Comparison of ENCODE assay signal across 22 cellular contexts in genomic region chr16:51110618-51111234, GRCh38. TPM values are rescaled to one million over a fixed set of nuclear protein-coding genes. Genes with fewer than 3 reads are reported as not detected.
"Had no signal": no experiment of that assay in that cellular context is flagged by ENCODE, and none has a peak within 500 bp of the region (broad histone marks: within the 10 kb centered on the region; RNA-seq: fewer than 3 reads in every experiment).

No MANE protein-coding gene starts in this region.

- DNase-seq: left ventricle myocardium superior; lower lobe of right lung; mammary epithelial cell; mesenchymal stem cell; naive thymus-derived CD8-positive, alpha-beta T cell; ovary; stimulated activated CD4-positive, alpha-beta T cell treated with anti-CD3 and anti-CD28 coated beads, Interleukin-1b, Interleukin-23, amount 100 ng/mL, for 48 hours; stimulated activated CD4-positive, alpha-beta T cell treated with anti-CD3 and anti-CD28 coated beads, Interleukin-2, amount 100 ng/mL, for 48 hours; stimulated activated CD4-positive, alpha-beta T cell treated with anti-CD3 and anti-CD28 coated beads, Interleukin-4, amount 100 ng/mL, for 4 hours; stimulated activated CD8-positive, alpha-beta memory T cell treated with anti-CD3 and anti-CD28 coated beads, Interleukin-4, amount 100 ng/mL, for 48 hours; stimulated activated naive CD4-positive, alpha-beta T cell treated with Interleukin-2 at 50 U/mL for 16 hours; stimulated activated naive CD8-positive, alpha-beta T cell treated with anti-CD3 and anti-CD28 coated beads, Interleukin-15, amount 100 ng/mL, for 72 hours; substantia nigra had no signal

- H3K27ac ChIP-seq: lower lobe of right lung, ovary, right atrium auricular region, tibial nerve, vagina had no signal

- H3K9me3 Mint-ChIP-seq: type B pancreatic cell had no signal

- ATAC-seq: left ventricle myocardium superior; lower lobe of right lung; naive thymus-derived CD8-positive, alpha-beta T cell; sciatic nerve; stimulated activated memory B cell treated with anti-CD40 and anti-IgM and Interleukin-4, amounts not matched to agents 10 μg/mL and 1 μg/mL and 100 μg/mL, for 72 hours; stimulated activated naive CD8-positive, alpha-beta T cell treated with anti-CD3 and anti-CD28 coated beads, Interleukin-15, amount 100 ng/mL, for 72 hours had no signal

- H3K27ac Mint-ChIP-seq: naive thymus-derived CD8-positive, alpha-beta T cell; progenitor cell of endocrine pancreas; stimulated activated memory B cell treated with anti-CD40 and anti-IgM and Interleukin-4, amounts not matched to agents 10 μg/mL and 1 μg/mL and 100 μg/mL, for 72 hours; stimulated activated naive CD8-positive, alpha-beta T cell treated with anti-CD3 and anti-CD28 coated beads, Interleukin-15, amount 100 ng/mL, for 72 hours; type B pancreatic cell had no signal

- H3K9me3 ChIP-seq: lower lobe of right lung, ovary, right atrium auricular region, vagina had no signal

- H3K4me3 Mint-ChIP-seq: naive thymus-derived CD8-positive, alpha-beta T cell; stimulated activated memory B cell treated with anti-CD40 and anti-IgM and Interleukin-4, amounts not matched to agents 10 μg/mL and 1 μg/mL and 100 μg/mL, for 72 hours; stimulated activated naive CD8-positive, alpha-beta T cell treated with anti-CD3 and anti-CD28 coated beads, Interleukin-15, amount 100 ng/mL, for 72 hours; type B pancreatic cell had no signal

- H3K4me3 ChIP-seq: lower lobe of right lung, ovary, right atrium auricular region, smooth muscle cell, tibial nerve, vagina had no signal

- H3K4me1 Mint-ChIP-seq: naive thymus-derived CD8-positive, alpha-beta T cell; stimulated activated memory B cell treated with anti-CD40 and anti-IgM and Interleukin-4, amounts not matched to agents 10 μg/mL and 1 μg/mL and 100 μg/mL, for 72 hours had no signal

- H3K4me1 ChIP-seq: lower lobe of right lung, right atrium auricular region had no signal

- H3K4me2 ChIP-seq: smooth muscle cell had no signal

- H3K36me3 Mint-ChIP-seq: naive thymus-derived CD8-positive, alpha-beta T cell; stimulated activated memory B cell treated with anti-CD40 and anti-IgM and Interleukin-4, amounts not matched to agents 10 μg/mL and 1 μg/mL and 100 μg/mL, for 72 hours; type B pancreatic cell had no signal

- H3K27me3 ChIP-seq: ovary, vagina had no signal

- H3K36me3 ChIP-seq: lower lobe of right lung, ovary, right atrium auricular region, tibial nerve, vagina had no signal

RNA-seq across cellular contexts. Expression of gene SALL1, which starts 40.3 kb away (rescaled TPM):
- total RNA-seq: left ventricle myocardium superior; lower lobe of right lung; naive thymus-derived CD8-positive, alpha-beta T cell; pulmonary artery endothelial cell had no signal
- polyA plus RNA-seq: naive thymus-derived CD8-positive, alpha-beta T cell had no signal
